ENCODE assay signal across 8 cellular contexts in the genomic region with DNA sequence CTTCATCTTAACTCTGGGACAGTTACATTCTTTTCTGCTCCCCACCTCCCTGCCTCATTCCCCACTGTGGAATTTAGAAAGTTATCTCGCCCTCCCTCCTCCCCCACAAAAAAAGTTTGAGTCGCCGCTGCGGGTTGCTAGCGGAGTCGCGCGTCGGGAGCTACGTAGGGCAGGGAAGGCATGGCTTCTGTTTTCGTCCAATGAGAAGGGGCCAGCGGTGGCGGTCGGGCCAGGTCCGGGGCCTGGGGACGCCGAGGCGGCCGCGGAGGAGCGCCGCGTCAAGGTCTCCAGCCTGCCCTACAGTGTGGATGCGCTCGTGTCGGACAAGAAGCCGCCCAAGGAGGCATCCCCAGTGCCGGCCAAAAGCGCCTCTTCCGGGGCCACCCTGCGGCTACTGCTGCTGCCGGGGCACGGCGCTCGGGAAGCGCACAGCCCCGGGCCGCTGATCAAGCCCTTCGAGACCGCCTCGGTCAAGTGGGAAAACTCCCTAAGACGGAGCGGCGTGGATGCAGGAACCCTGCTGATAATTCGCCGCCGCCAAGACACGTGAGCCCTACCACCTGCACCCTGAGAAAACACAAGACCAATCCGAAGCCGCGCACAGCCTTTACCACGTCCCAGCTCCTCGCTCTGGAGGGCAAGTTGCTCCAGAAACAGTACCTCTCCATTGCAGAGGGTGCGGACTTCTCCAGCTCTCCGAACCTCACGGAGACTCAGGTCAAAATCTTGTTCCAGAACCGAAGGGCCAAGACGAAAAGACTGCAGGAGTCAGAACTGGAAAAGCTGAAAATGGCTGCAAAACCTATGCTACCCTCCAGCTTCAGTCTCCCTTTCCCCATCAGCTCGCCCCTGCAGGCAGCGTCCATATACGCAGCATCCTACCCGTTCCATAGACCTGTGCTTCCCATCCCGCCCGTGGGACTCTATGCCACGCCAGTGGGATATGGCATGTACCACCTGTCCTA. TPM values are rescaled to one million over a fixed set of nuclear protein-coding genes. Genes with fewer than 3 reads are reported as not detected.
DNase-seq lines count a peak whose midpoint lies in the region; ATAC-seq and TF ChIP-seq lines count a peak whose summit lies in the region.

No MANE protein-coding gene starts in this region.

- ATAC-seq in activated naive CD8-positive, alpha-beta T cell treated with anti-CD3 and anti-CD28 coated beads, Interleukin-2, amount 50 U/mL, for 24 hours: peak; percentile 83

- H3K27ac Mint-ChIP-seq in activated naive CD8-positive, alpha-beta T cell treated with anti-CD3 and anti-CD28 coated beads, Interleukin-2, amount 50 U/mL, for 24 hours: peak overlapping the region; percentile 75

- CTCF ChIA-PET in SK-N-SH (lab: Yijun Ruan, JAX): interaction anchor here (1.1 to 2.6 kb wide), 4 partner anchors 15 to 92 kb away, joined by 3 to 6 read pairs (median 4); no protein-coding TSS in a partner anchor

- WGBS in SK-N-SH (ENCODE audit: low lambda C conversion rate): 7% methylated on average over 35 of the region's 65 CpGs

- peak overlapping the region; percentile 71 for H3K4me2 ChIP-seq in SK-N-SH

- peaks cover 1% of the 10 kb centered on the region for H3K36me3 Mint-ChIP-seq in activated naive CD8-positive, alpha-beta T cell treated with anti-CD3 and anti-CD28 coated beads, Interleukin-2, amount 50 U/mL, for 24 hours (ENCODE audit: low read depth)

- TF ChIP-seq RAD21 in SK-N-SH (IDR thresholded peaks at IDR 0.05; ENCODE audit: low read length): no peak

- POLR2A ChIA-PET in SK-N-SH (lab: Yijun Ruan, JAX): interaction anchor here (0.6 kb wide), 1 partner anchor 67 kb away, joined by 3 read pairs; no protein-coding TSS in a partner anchor

- TF ChIP-seq CTCF in SK-N-SH (IDR thresholded peaks at IDR 0.05): no peak

- TF ChIP-seq EP300 in SK-N-SH (IDR thresholded peaks at IDR 0.05; ENCODE audit: borderline replicate concordance in 1 of 2, low read depth in 1 of 2, low read length in 1 of 2): no peak

- H3K4me1 Mint-ChIP-seq in activated naive CD8-positive, alpha-beta T cell treated with anti-CD3 and anti-CD28 coated beads, Interleukin-2, amount 50 U/mL, for 24 hours: peaks cover 53% of the 10 kb centered on the region

- no peaks in the 10 kb centered on the region for H3K9me2 ChIP-seq in SK-N-SH

- H3K9me3 ChIP-seq in SK-N-SH: no peaks in the 10 kb centered on the region

- peaks cover 53% of the 10 kb centered on the region for H3K27me3 ChIP-seq in SK-N-SH (ENCODE audit: insufficient read depth)

- H3F3A ChIP-seq in SK-N-SH (replicated peaks; ENCODE audit: insufficient read depth): no peaks in the 10 kb centered on the region

- H4K20me1 ChIP-seq in SK-N-SH (ENCODE audit: insufficient read depth): no peaks in the 10 kb centered on the region

- DNase-seq in COLO668 (lab: John Stamatoyannopoulos, UW; ENCODE audit: unreplicated experiment) (peak; percentile 4), SK-N-SH (peak; percentile 85), iPS-NIHi7 (ENCODE audit: extremely low spot score) (peak; percentile 84), SW480 (ENCODE audit: low spot score) (no peak), mucosa of gallbladder (ENCODE audit: low spot score) (no peak), Kasumi-1 (lab: John Stamatoyannopoulos, UW) (no peak)
- peak; percentile 66 for DNase-seq in activated naive CD8-positive, alpha-beta T cell treated with anti-CD3 and anti-CD28 coated beads, Interleukin-2, amount 50 U/mL, for 24 hours
- DNase-seq in stimulated activated CD4-positive, alpha-beta T cell treated with anti-CD3 and anti-CD28 coated beads, Interleukin-1b, Interleukin-23, amount 100 ng/mL, for 48 hours: peak; percentile 65

- no peaks in the 10 kb centered on the region for H3K36me3 ChIP-seq in SK-N-SH (replicated peaks in 1 of 2; ENCODE audit: control insufficient read depth in 1 of 2, insufficient read depth in 2 of 2, low read length in 1 of 2)

- no peaks in the 10 kb centered on the region for H3K79me2 ChIP-seq in SK-N-SH (ENCODE audit: insufficient read depth)

- H3K27me3 Mint-ChIP-seq in activated naive CD8-positive, alpha-beta T cell treated with anti-CD3 and anti-CD28 coated beads, Interleukin-2, amount 50 U/mL, for 24 hours: no peaks in the 10 kb centered on the region

- peaks cover 4% of the 10 kb centered on the region for H3K9me3 Mint-ChIP-seq in activated naive CD8-positive, alpha-beta T cell treated with anti-CD3 and anti-CD28 coated beads, Interleukin-2, amount 50 U/mL, for 24 hours

- H2AFZ ChIP-seq in SK-N-SH (ENCODE audit: low read depth): peak overlapping the region; percentile 33; the same call in 1 of the 2 replicates

- H3K4me1 ChIP-seq in SK-N-SH (ENCODE audit: control insufficient read depth in 1 of 2, insufficient read depth in 2 of 2, low read depth in 1 of 2, low read length in 1 of 2): peaks cover 0 to 5% of the 10 kb centered on the region in 2 experiments; a peak in 1 of 4 replicates

- H3K4me3 ChIP-seq in SK-N-SH (ENCODE audit: low read depth in 2 of 2, low read length in 1 of 2): peak overlapping the region; percentile 42 to 46

- H3K9ac ChIP-seq in SK-N-SH: no peak overlapping the region

- peak overlapping the region; percentile 87 for H3K4me3 Mint-ChIP-seq in activated naive CD8-positive, alpha-beta T cell treated with anti-CD3 and anti-CD28 coated beads, Interleukin-2, amount 50 U/mL, for 24 hours

- H3K27ac ChIP-seq in SK-N-SH (ENCODE audit: low read depth in 2 of 2, low read length in 1 of 2): no peak overlapping the region

TF ChIP-seq in SK-N-SH, 30 proteins besides CTCF, POLR2A, EP300 and RAD21:
- TF ChIP-seq MXI1 (IDR thresholded peaks at IDR 0.05; ENCODE audit: low read depth, low read length): peak; percentile 50; the same call in 1 of the 2 replicates
- TF ChIP-seq FOSL2 (IDR thresholded peaks at IDR 0.05; ENCODE audit: borderline replicate concordance, low read depth): no peak

RNA-seq across cellular contexts. Expression of a gene that starts 8.9 kb away (rescaled TPM):
- not detected in 2 replicates for polyA plus RNA-seq in SK-N-SH (2012; rRNA removed)
- not detected in 2 replicates for polyA plus RNA-seq in SK-N-SH (2012; cell fraction: cytosol; rRNA removed)
- not detected in 2 replicates for polyA plus RNA-seq in SK-N-SH (2012; cell fraction: nucleus; rRNA removed)
- total RNA-seq in mucosa of gallbladder: not detected

RNA-seq across cellular contexts. Expression of a gene that starts 9.7 kb away (rescaled TPM):
- not detected in 2 replicates for polyA plus RNA-seq in SK-N-SH (2012; rRNA removed)
- not detected in 2 replicates for polyA plus RNA-seq in SK-N-SH (2012; cell fraction: cytosol; rRNA removed)
- polyA plus RNA-seq in SK-N-SH (2012; cell fraction: nucleus; rRNA removed): not detected in 2 replicates
- total RNA-seq in mucosa of gallbladder: not detected

RNA-seq across cellular contexts. Expression of a gene that starts 35.4 kb away (rescaled TPM):
- 0.02 TPM in 1 of 2 replicates, not detected in the other for polyA plus RNA-seq in SK-N-SH (2012; rRNA removed)
- not detected in 2 replicates for polyA plus RNA-seq in SK-N-SH (2012; cell fraction: cytosol; rRNA removed)
- not detected in 2 replicates for polyA plus RNA-seq in SK-N-SH (2012; cell fraction: nucleus; rRNA removed)
- not detected for total RNA-seq in mucosa of gallbladder

Comparison
In these comparisons a context has a peak if more than half of its experiments do, and no peak if none do; other contexts are left out.
1. DNase-seq: peak in COLO668 (single experiment), SK-N-SH (single experiment), activated naive CD8-positive, alpha-beta T cell treated with anti-CD3 and anti-CD28 coated beads, Interleukin-2, amount 50 U/mL, for 24 hours (single experiment), iPS-NIHi7 (single experiment) and stimulated activated CD4-positive, alpha-beta T cell treated with anti-CD3 and anti-CD28 coated beads, Interleukin-1b, Interleukin-23, amount 100 ng/mL, for 48 hours (single experiment); none in SW480 (single experiment), mucosa of gallbladder (single experiment) and Kasumi-1 (0 of 2).